ENCODE assay signal across 13 cellular contexts in genomic region chr2:57886196-57886786, GRCh38.
DNase-seq lines count a peak whose midpoint lies in the region; ATAC-seq and TF ChIP-seq lines count a peak whose summit lies in the region.
"Had no signal": no experiment of that assay in that cellular context is flagged by ENCODE, and none has a peak within 500 bp of the region (broad histone marks: within the 10 kb centered on the region; RNA-seq: fewer than 3 reads in every experiment).

No MANE protein-coding gene starts in this region.

- no peak for ATAC-seq in HG03159 (IDR thresholded peaks at IDR 0.05; ENCODE audit: unreplicated experiment)
- ATAC-seq: activated CD8-positive, alpha-beta memory T cell treated with anti-CD3 and anti-CD28 coated beads, Interleukin-2, amount 10 ng/mL, durations not matched to agents 7 days and 5 days; left lung had no signal

- CTCF ChIA-PET in HEK293T (lab: Yijun Ruan, JAX): no interaction called here

- peak; percentile 91 for DNase-seq in NCI-H1092 treated with DMSO at 0.1 percent for 48 hours (lab: John Stamatoyannopoulos, UW)
- DNase-seq in NCI-H2081 treated with DMSO at 0.1 percent for 48 hours (lab: John Stamatoyannopoulos, UW): peak; percentile 98
- DNase-seq in SHP77 (lab: John Stamatoyannopoulos, UW): peak; percentile 84 to 85
- peak; percentile 70 for DNase-seq in pons (ENCODE audit: low spot score)
- no peak for DNase-seq in ureter (ENCODE audit: low spot score)
- no peak for DNase-seq in HEK293T (ENCODE audit: extremely low spot score)
- DNase-seq: activated CD8-positive, alpha-beta memory T cell treated with anti-CD3 and anti-CD28 coated beads, Interleukin-2, amount 10 ng/mL, durations not matched to agents 7 days and 5 days; activated naive CD4-positive, alpha-beta T cell; MM.1S; stimulated activated CD4-positive, alpha-beta T cell treated with anti-CD3 and anti-CD28 coated beads, Interleukin-1b, Interleukin-23, amount 100 ng/mL, for 48 hours; thyroid gland had no signal

- POLR2A ChIA-PET in HEK293T (lab: Yijun Ruan, JAX): no interaction called here

TF ChIP-seq in HEK293T, 16 proteins besides CTCF, POLR2A, EP300 and RAD21:
- no peak for TF ChIP-seq FOXA1 (IDR thresholded peaks at IDR 0.05)

Comparison
In these comparisons a context has a peak if more than half of its experiments do, and no peak if none do; other contexts are left out.
1. DNase-seq: peak in NCI-H1092 treated with DMSO at 0.1 percent for 48 hours (single experiment), NCI-H2081 treated with DMSO at 0.1 percent for 48 hours (single experiment), SHP77 (2 of 2) and pons (single experiment); none in ureter (single experiment) and HEK293T (single experiment).